Comparison of ENCODE assay signal across 11 cellular contexts in genomic region chr7:106347229-106347833, GRCh38.
DNase-seq lines count a peak whose midpoint lies in the region; ATAC-seq lines count a peak whose summit lies in the region.
"Had no signal": no experiment of that assay in that cellular context is flagged by ENCODE, and none has a peak within 500 bp of the region (broad histone marks: within the 10 kb centered on the region; RNA-seq: fewer than 3 reads in every experiment).

No MANE protein-coding gene starts in this region.

- peaks cover 60% of the 10 kb centered on the region for H3K4me1 Mint-ChIP-seq in activated naive CD4-positive, alpha-beta T cell treated with anti-CD3 and anti-CD28 coated beads, Interleukin-2, amount 50 U/mL, for 24 hours
- peaks cover 37% of the 10 kb centered on the region for H3K4me1 Mint-ChIP-seq in stimulated activated memory B cell treated with anti-CD40 and anti-IgM and Interleukin-4, amounts not matched to agents 10 μg/mL and 1 μg/mL and 100 μg/mL, for 72 hours
- H3K4me1 Mint-ChIP-seq: naive B cell had no signal

- no peak for ATAC-seq in activated naive CD4-positive, alpha-beta T cell treated with anti-CD3 and anti-CD28 coated beads, Interleukin-2, amount 50 U/mL, for 72 hours
- ATAC-seq in stimulated activated memory B cell treated with anti-CD40 and anti-IgM and Interleukin-4, amounts not matched to agents 10 μg/mL and 1 μg/mL and 100 μg/mL, for 72 hours, result no peak
- ATAC-seq in GM19328 (IDR thresholded peaks at IDR 0.05; ENCODE audit: unreplicated experiment), result no peak

- DNase-seq in activated naive CD4-positive, alpha-beta T cell (lab: John Stamatoyannopoulos, UW), result no peak
- DNase-seq in Kasumi-1 (lab: John Stamatoyannopoulos, UW), result peak; percentile 5 to 42
- DNase-seq in activated naive CD4-positive, alpha-beta T cell treated with anti-CD3 and anti-CD28 coated beads, Interleukin-2, amount 50 U/mL, for 72 hours (ENCODE audit: low spot score in 2 of 2), result no peak
- DNase-seq in retina, result no peak
- DNase-seq in T1000 (lab: John Stamatoyannopoulos, UW), result no peak
- DNase-seq: naive B cell, NCI-H774, stomach had no signal

- H3K27ac Mint-ChIP-seq in activated naive CD4-positive, alpha-beta T cell treated with anti-CD3 and anti-CD28 coated beads, Interleukin-2, amount 50 U/mL, for 24 hours, result peak overlapping the region; percentile 99
- peak overlapping the region; percentile 37 to 100 for H3K27ac Mint-ChIP-seq in activated naive CD4-positive, alpha-beta T cell treated with anti-CD3 and anti-CD28 coated beads, Interleukin-2, amount 50 U/mL, for 72 hours
- H3K27ac Mint-ChIP-seq in stimulated activated memory B cell treated with anti-CD40 and anti-IgM and Interleukin-4, amounts not matched to agents 10 μg/mL and 1 μg/mL and 100 μg/mL, for 72 hours, result peak overlapping the region; percentile 93
- H3K27ac Mint-ChIP-seq: naive B cell had no signal

- H3K36me3 Mint-ChIP-seq in activated naive CD4-positive, alpha-beta T cell treated with anti-CD3 and anti-CD28 coated beads, Interleukin-2, amount 50 U/mL, for 24 hours, result peaks cover 19% of the 10 kb centered on the region
- H3K36me3 Mint-ChIP-seq in activated naive CD4-positive, alpha-beta T cell treated with anti-CD3 and anti-CD28 coated beads, Interleukin-2, amount 50 U/mL, for 72 hours, result peaks cover 50 to 67% of the 10 kb centered on the region in 2 donors
- H3K36me3 Mint-ChIP-seq in stimulated activated memory B cell treated with anti-CD40 and anti-IgM and Interleukin-4, amounts not matched to agents 10 μg/mL and 1 μg/mL and 100 μg/mL, for 72 hours, result peaks cover 22% of the 10 kb centered on the region

- peaks cover 32% of the 10 kb centered on the region for H3K9me3 Mint-ChIP-seq in activated naive CD4-positive, alpha-beta T cell treated with anti-CD3 and anti-CD28 coated beads, Interleukin-2, amount 50 U/mL, for 24 hours
- peaks cover 45 to 54% of the 10 kb centered on the region in 2 donors for H3K9me3 Mint-ChIP-seq in activated naive CD4-positive, alpha-beta T cell treated with anti-CD3 and anti-CD28 coated beads, Interleukin-2, amount 50 U/mL, for 72 hours
- H3K9me3 Mint-ChIP-seq in stimulated activated memory B cell treated with anti-CD40 and anti-IgM and Interleukin-4, amounts not matched to agents 10 μg/mL and 1 μg/mL and 100 μg/mL, for 72 hours, result peaks cover 31% of the 10 kb centered on the region

- H3K27me3 Mint-ChIP-seq in activated naive CD4-positive, alpha-beta T cell treated with anti-CD3 and anti-CD28 coated beads, Interleukin-2, amount 50 U/mL, for 24 hours, result no peaks in the 10 kb centered on the region
- no peaks in the 10 kb centered on the region for H3K27me3 Mint-ChIP-seq in stimulated activated memory B cell treated with anti-CD40 and anti-IgM and Interleukin-4, amounts not matched to agents 10 μg/mL and 1 μg/mL and 100 μg/mL, for 72 hours

- peak overlapping the region; percentile 58 for H3K4me3 Mint-ChIP-seq in activated naive CD4-positive, alpha-beta T cell treated with anti-CD3 and anti-CD28 coated beads, Interleukin-2, amount 50 U/mL, for 24 hours
- H3K4me3 Mint-ChIP-seq in stimulated activated memory B cell treated with anti-CD40 and anti-IgM and Interleukin-4, amounts not matched to agents 10 μg/mL and 1 μg/mL and 100 μg/mL, for 72 hours, result no peak overlapping the region
- H3K4me3 Mint-ChIP-seq: naive B cell had no signal

Comparison
In these comparisons a context has a peak if more than half of its experiments do, and no peak if none do; other contexts are left out.
1. DNase-seq: peak in Kasumi-1 (2 of 2); none in activated naive CD4-positive, alpha-beta T cell (0 of 4), activated naive CD4-positive, alpha-beta T cell treated with anti-CD3 and anti-CD28 coated beads, Interleukin-2, amount 50 U/mL, for 72 hours (0 of 2), retina (single experiment) and T1000 (single experiment).
2. Peak in every context shown above with its lines, with median percentiles within 50 percentile points of each other: H3K27ac Mint-ChIP-seq.